Comparison of ENCODE assay signal across 14 cellular contexts in the genomic region with DNA sequence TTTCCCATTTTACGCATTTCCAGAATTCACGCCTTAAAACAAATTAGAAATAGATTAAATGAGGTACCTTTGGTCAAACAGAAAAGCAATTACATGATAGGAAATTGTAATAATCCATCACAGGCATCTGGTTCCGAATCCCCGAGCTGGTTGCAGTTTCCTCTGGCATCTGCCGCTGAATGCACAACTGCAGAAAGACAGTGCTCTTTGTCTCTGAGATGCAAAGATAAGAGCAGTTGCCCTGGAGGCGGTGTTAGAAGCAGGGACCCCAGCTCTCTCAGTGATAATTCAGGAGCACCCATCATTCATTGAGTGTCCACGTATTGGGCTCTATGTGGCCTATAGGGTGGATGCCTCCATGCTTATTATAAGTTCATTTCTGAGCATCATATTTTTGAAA.
DNase-seq lines count a peak whose midpoint lies in the region; ATAC-seq and TF ChIP-seq lines count a peak whose summit lies in the region.
"Had no signal": no experiment of that assay in that cellular context is flagged by ENCODE, and none has a peak within 500 bp of the region (broad histone marks: within the 10 kb centered on the region; RNA-seq: fewer than 3 reads in every experiment).

No MANE protein-coding gene starts in this region.

- no peak for ATAC-seq in HG02870 (IDR thresholded peaks at IDR 0.05; ENCODE audit: unreplicated experiment)
- ATAC-seq: GM12878, K562 had no signal

- H3K36me3 Mint-ChIP-seq in brain, result no peaks in the 10 kb centered on the region

- intact Hi-C loops in posterior vena cava (cut with DNase I), result no loop called here

- DNase-seq in SK-N-DZ (ENCODE audit: low spot score) (peak; percentile 59), islet precursor cell (peak; percentile 63), HPDE6-E6E7 (ENCODE audit: extremely low spot score) (no peak), posterior vena cava (ENCODE audit: low spot score) (no peak)
- DNase-seq: ACHN; CD4-positive, alpha-beta T cell; DMS153; DMS79; GF-D8; IMR-90 had no signal

- H3K4me1 Mint-ChIP-seq in brain, result peaks cover 78% of the 10 kb centered on the region

- H3K9me3 Mint-ChIP-seq in brain, result no peaks in the 10 kb centered on the region
- H3K9me3 Mint-ChIP-seq: CD4-positive, alpha-beta T cell had no signal

- no peaks in the 10 kb centered on the region for H3K27me3 Mint-ChIP-seq in brain
- H3K27me3 Mint-ChIP-seq: CD4-positive, alpha-beta T cell had no signal

- no peak for TF ChIP-seq CTCF in brain (conservative IDR thresholded peaks at IDR 0.05)

- peak overlapping the region; percentile 52 to 89 (median 83) for H3K27ac Mint-ChIP-seq in brain
- H3K27ac Mint-ChIP-seq: CD4-positive, alpha-beta T cell had no signal

- peak overlapping the region in 1 of 5 experiments; percentile 3 for H3K4me3 Mint-ChIP-seq in brain
- H3K4me3 Mint-ChIP-seq: CD4-positive, alpha-beta T cell had no signal

Comparison
In these comparisons a context has a peak if more than half of its experiments do, and no peak if none do; other contexts are left out.
1. DNase-seq: peak in SK-N-DZ (single experiment) and islet precursor cell (single experiment); none in HPDE6-E6E7 (single experiment) and posterior vena cava (single experiment).